In the genomic region with DNA sequence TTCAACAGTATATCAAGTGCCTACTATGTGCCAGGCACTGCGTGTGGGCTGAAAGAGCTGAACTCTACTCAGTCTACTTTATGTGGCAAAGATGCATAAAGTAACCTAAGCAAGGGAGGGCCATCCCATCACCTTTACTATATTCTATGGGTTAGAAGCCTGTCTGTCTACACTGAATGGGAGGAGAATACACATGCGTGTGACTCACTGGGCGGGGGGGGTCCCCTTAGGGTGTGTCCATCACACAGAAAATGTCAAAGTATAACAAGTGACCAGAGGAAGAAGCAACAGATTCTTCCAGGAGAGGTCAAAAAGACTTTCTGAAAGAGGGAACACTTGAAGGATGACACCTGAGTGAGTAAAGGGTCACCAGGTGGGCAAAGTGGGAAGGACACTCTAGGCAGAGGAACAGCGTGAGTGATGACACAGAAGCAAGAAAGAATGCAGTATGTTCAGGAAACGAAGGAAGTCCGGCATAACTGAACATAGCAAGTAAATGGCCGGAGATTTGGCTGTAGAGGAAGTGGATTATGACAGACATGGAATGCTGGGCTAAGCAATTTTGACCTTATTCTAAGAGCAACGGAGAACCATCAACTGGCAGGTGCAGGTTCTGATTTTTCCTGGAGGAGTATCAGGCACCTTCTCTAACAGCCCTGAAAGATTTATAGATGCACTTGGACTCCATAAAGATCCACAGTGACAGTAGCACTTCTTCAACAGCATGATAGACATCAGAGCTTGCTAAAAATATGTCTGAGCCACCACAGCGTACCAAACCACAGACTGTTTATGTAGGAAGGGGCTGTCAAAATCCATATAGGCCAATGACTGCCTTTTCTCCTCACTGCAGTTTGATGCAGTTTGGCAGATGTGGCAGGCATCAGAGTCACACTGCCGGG, we compare ENCODE assay signal across 19 cellular contexts. TPM values are rescaled to one million over a fixed set of nuclear protein-coding genes. Genes with fewer than 3 reads are reported as not detected.
DNase-seq lines count a peak whose midpoint lies in the region; ATAC-seq and TF ChIP-seq lines count a peak whose summit lies in the region.
"Had no signal": no experiment of that assay in that cellular context is flagged by ENCODE, and none has a peak within 500 bp of the region (broad histone marks: within the 10 kb centered on the region; RNA-seq: fewer than 3 reads in every experiment).

No MANE protein-coding gene starts in this region.

- no peaks in the 10 kb centered on the region for H3K9me3 Mint-ChIP-seq in dendritic cell treated with granulocyte-macrophage colony-stimulating factor and Interleukin-4, amounts not matched to agents 40 ng/mL and 50 ng/mL, for 4 days
- no peaks in the 10 kb centered on the region for H3K9me3 Mint-ChIP-seq in stimulated activated naive B cell treated with anti-CD40 and anti-IgM and Interleukin-4, amounts not matched to agents 10 μg/mL and 1 μg/mL and 100 μg/mL, for 72 hours
- H3K9me3 Mint-ChIP-seq: activated naive CD4-positive, alpha-beta T cell treated with anti-CD3 and anti-CD28 coated beads, Interleukin-2, amount 50 U/mL, for 24 hours; natural killer cell had no signal

- H4K20me1 ChIP-seq in HCT116 (ENCODE audit: insufficient read depth) (no peaks in the 10 kb centered on the region), PC-9 (ENCODE audit: insufficient read depth) (no peaks in the 10 kb centered on the region)

- peaks cover 5% of the 10 kb centered on the region; the same call in 1 of the 2 replicates for H3F3A ChIP-seq in PC-9 (ENCODE audit: insufficient read depth, low read depth)

- ATAC-seq in HCT116 (peak; percentile 65), sciatic nerve (no peak)
- ATAC-seq in stimulated activated naive B cell treated with anti-CD40 and anti-IgM and Interleukin-4, amounts not matched to agents 10 μg/mL and 1 μg/mL and 100 μg/mL, for 72 hours (replicated peaks), result peak; percentile 31 to 55

- no peak overlapping the region for H3K27ac ChIP-seq in HCT116 (ENCODE audit: low read depth, low read length)
- H3K27ac ChIP-seq in PC-9, result no peak overlapping the region
- H3K27ac ChIP-seq: esophagus squamous epithelium, tibial artery had no signal

- H3K4me1 Mint-ChIP-seq in dendritic cell treated with granulocyte-macrophage colony-stimulating factor and Interleukin-4, amounts not matched to agents 40 ng/mL and 50 ng/mL, for 4 days (ENCODE audit: low read depth), result peaks cover 17% of the 10 kb centered on the region
- H3K4me1 Mint-ChIP-seq in stimulated activated naive B cell treated with anti-CD40 and anti-IgM and Interleukin-4, amounts not matched to agents 10 μg/mL and 1 μg/mL and 100 μg/mL, for 72 hours, result peaks cover 13 to 22% of the 10 kb centered on the region in 2 donors

- CTCF ChIA-PET in HCT116 (lab: Charles Lee) (no interaction called here), PC-9 (lab: Charles Lee) (no interaction called here)

- no peak for DNase-seq in HCT116 (ENCODE audit: low read depth, low spot score)
- DNase-seq in PC-9, result peak in 1 of 2 experiments; percentile 61
- DNase-seq in stimulated activated naive B cell treated with anti-CD40 and anti-IgM and Interleukin-4, amounts not matched to agents 10 μg/mL and 1 μg/mL and 100 μg/mL, for 72 hours, result no peak
- no peak for DNase-seq in sciatic nerve (ENCODE audit: low spot score)
- DNase-seq in NCI-H2196 treated with DMSO at 0.1 percent for 48 hours (lab: John Stamatoyannopoulos, UW; ENCODE audit: unreplicated experiment), result no peak
- DNase-seq in effector CD4-positive, alpha-beta T cell, result no peak
- DNase-seq: activated T-cell treated with anti-CD3 and anti-CD28 coated beads for 4 hours, C1 segment of cervical spinal cord, esophagus squamous epithelium, HCEC 1CT, natural killer cell, NCI-H1694, NCI-H446, T-helper 9 cell, tibial artery had no signal

- H3K4me3 ChIP-seq in HCT116 (replicated peaks in 1 of 2; ENCODE audit: low read depth in 1 of 2, low read length in 2 of 2), result no peak overlapping the region
- no peak overlapping the region for H3K4me3 ChIP-seq in PC-9
- H3K4me3 ChIP-seq: esophagus squamous epithelium, tibial artery had no signal

- H3K9me3 ChIP-seq in HCT116 (ENCODE audit: control insufficient read depth in 1 of 2, insufficient read depth in 1 of 2, low read depth in 1 of 2, low read length in 2 of 2), result no peaks in the 10 kb centered on the region
- H3K9me3 ChIP-seq in PC-9 (ENCODE audit: insufficient read depth, low read depth), result no peaks in the 10 kb centered on the region
- H3K9me3 ChIP-seq: esophagus squamous epithelium, tibial artery had no signal

- BruUV-seq in HCT116 (replicated peaks; lab: Mats Ljungman, UMichigan) (no TSS peak), PC-9 (replicated peaks; lab: Mats Ljungman, UMichigan) (no TSS peak)

- TF ChIP-seq POLR2A in HCT116 (IDR thresholded peaks at IDR 0.05; ENCODE audit: borderline replicate concordance, extremely low read depth, insufficient read depth, insufficient read length), result no peak

- H3K79me2 ChIP-seq in HCT116 (ENCODE audit: insufficient read depth, low read length), result no peaks in the 10 kb centered on the region
- H3K79me2 ChIP-seq in PC-9 (ENCODE audit: low read depth), result no peaks in the 10 kb centered on the region

- H3K27me3 Mint-ChIP-seq in dendritic cell treated with granulocyte-macrophage colony-stimulating factor and Interleukin-4, amounts not matched to agents 40 ng/mL and 50 ng/mL, for 4 days, result peaks cover 34% of the 10 kb centered on the region
- H3K27me3 Mint-ChIP-seq in stimulated activated naive B cell treated with anti-CD40 and anti-IgM and Interleukin-4, amounts not matched to agents 10 μg/mL and 1 μg/mL and 100 μg/mL, for 72 hours, result peaks cover 23 to 25% of the 10 kb centered on the region in 2 donors

- no peaks in the 10 kb centered on the region for H3K36me3 ChIP-seq in HCT116 (ENCODE audit: control insufficient read depth in 1 of 2, insufficient read depth in 2 of 2, low read length in 2 of 2)
- no peaks in the 10 kb centered on the region for H3K36me3 ChIP-seq in PC-9 (ENCODE audit: low read depth)
- H3K36me3 ChIP-seq: esophagus squamous epithelium, tibial artery had no signal

- H3K4me2 ChIP-seq in HCT116 (ENCODE audit: low read length), result no peak overlapping the region
- peak overlapping the region; percentile 9; the same call in 1 of the 2 replicates for H3K4me2 ChIP-seq in PC-9

- no peak for TF ChIP-seq RAD21 in HCT116 (IDR thresholded peaks at IDR 0.05; ENCODE audit: low read depth)

- H3K4me1 ChIP-seq in HCT116 (ENCODE audit: control insufficient read depth in 1 of 2, insufficient read depth in 2 of 2, low read length in 2 of 2), result peaks cover 0 to 9% of the 10 kb centered on the region in 2 experiments; a peak in 2 of 4 replicates
- H3K4me1 ChIP-seq in PC-9 (replicated peaks; ENCODE audit: insufficient read depth), result 0 out of 2 replicates have a peak, but pooled peaks cover 4% of the 10 kb centered on the region
- H3K4me1 ChIP-seq: esophagus squamous epithelium, tibial artery had no signal

- no peak overlapping the region for H3K4me3 Mint-ChIP-seq in dendritic cell treated with granulocyte-macrophage colony-stimulating factor and Interleukin-4, amounts not matched to agents 40 ng/mL and 50 ng/mL, for 4 days
- no peak overlapping the region for H3K4me3 Mint-ChIP-seq in stimulated activated naive B cell treated with anti-CD40 and anti-IgM and Interleukin-4, amounts not matched to agents 10 μg/mL and 1 μg/mL and 100 μg/mL, for 72 hours
- H3K4me3 Mint-ChIP-seq: activated naive CD4-positive, alpha-beta T cell treated with anti-CD3 and anti-CD28 coated beads, Interleukin-2, amount 50 U/mL, for 24 hours; natural killer cell had no signal

- no peak overlapping the region for H3K9ac ChIP-seq in HCT116 (ENCODE audit: low read length)

- H3K27me3 ChIP-seq in HCT116 (ENCODE audit: insufficient read depth, low read length), result peaks cover 12% of the 10 kb centered on the region; the same call in 1 of the 2 replicates
- peaks cover 9% of the 10 kb centered on the region; the same call in 1 of the 2 replicates for H3K27me3 ChIP-seq in PC-9 (ENCODE audit: insufficient read depth, low read depth)

- H2AFZ ChIP-seq in HCT116 (ENCODE audit: low read depth, low read length, poor library complexity, severe bottlenecking) (no peak overlapping the region), PC-9 (no peak overlapping the region)

- H3K9me2 ChIP-seq in HCT116 (ENCODE audit: insufficient read depth) (no peaks in the 10 kb centered on the region), PC-9 (ENCODE audit: insufficient read depth) (no peaks in the 10 kb centered on the region)

- TF ChIP-seq CTCF in HCT116 (IDR thresholded peaks at IDR 0.05 in 2 of 3, conservative IDR thresholded peaks at IDR 0.05 in 1 of 3; ENCODE audit: borderline replicate concordance in 1 of 3, insufficient read depth in 1 of 3, low read depth in 2 of 3, low read length in 2 of 3), result 0 out of 6 replicates have a peak, but pooled peaks of 1 of the 3 experiments have one; percentile 2
- TF ChIP-seq CTCF in PC-9 (conservative IDR thresholded peaks at IDR 0.05), result no peak

- intact Hi-C loops in HCT116 (cut with micrococcal nuclease) (no loop called here), PC-9 (cut with micrococcal nuclease; ENCODE audit: unreplicated experiment) (no loop called here), sciatic nerve (cut with DNase I) (no loop called here)
- intact Hi-C loops in dendritic cell treated with granulocyte-macrophage colony-stimulating factor and Interleukin-4, amounts not matched to agents 40 ng/mL and 50 ng/mL, for 4 days (cut with micrococcal nuclease), result no loop called here

- POLR2A ChIA-PET in HCT116 (lab: Charles Lee) (no interaction called here), PC-9 (lab: Charles Lee; ENCODE audit: unreplicated experiment) (no interaction called here)

- H3K27ac Mint-ChIP-seq in dendritic cell treated with granulocyte-macrophage colony-stimulating factor and Interleukin-4, amounts not matched to agents 40 ng/mL and 50 ng/mL, for 4 days, result peak overlapping the region; percentile 66
- H3K27ac Mint-ChIP-seq in stimulated activated naive B cell treated with anti-CD40 and anti-IgM and Interleukin-4, amounts not matched to agents 10 μg/mL and 1 μg/mL and 100 μg/mL, for 72 hours, result no peak overlapping the region
- H3K27ac Mint-ChIP-seq: activated naive CD4-positive, alpha-beta T cell treated with anti-CD3 and anti-CD28 coated beads, Interleukin-2, amount 50 U/mL, for 24 hours; progenitor cell of endocrine pancreas had no signal

- RAD21 ChIA-PET in HCT116 (lab: Charles Lee; ENCODE audit: low non-redundant PET in 1 of 2, low total read pairs in 2 of 2, uncharacterized antibody in 2 of 2, unreplicated experiment in 2 of 2), result no interaction called here

- no peaks in the 10 kb centered on the region for H3K36me3 Mint-ChIP-seq in dendritic cell treated with granulocyte-macrophage colony-stimulating factor and Interleukin-4, amounts not matched to agents 40 ng/mL and 50 ng/mL, for 4 days (ENCODE audit: low read depth)
- H3K36me3 Mint-ChIP-seq in stimulated activated naive B cell treated with anti-CD40 and anti-IgM and Interleukin-4, amounts not matched to agents 10 μg/mL and 1 μg/mL and 100 μg/mL, for 72 hours, result no peaks in the 10 kb centered on the region
- H3K36me3 Mint-ChIP-seq: activated naive CD4-positive, alpha-beta T cell treated with anti-CD3 and anti-CD28 coated beads, Interleukin-2, amount 50 U/mL, for 24 hours; brain; natural killer cell had no signal

RNA-seq across cellular contexts. Expression of a gene that starts 8.0 kb away (rescaled TPM):
- total RNA-seq in HCT116 (2021; ENCODE audit: unreplicated experiment) (12.8 TPM), PC-9 (2021) (19.8 and 21.9 TPM in 2 replicates), sciatic nerve (5.3 TPM)
- 13.1 and 15.7 TPM in 2 replicates for polyA plus RNA-seq in HCT116 (2012)
